8 cellular contexts compared by ENCODE assay signal in genomic region chr1:94417962-94418663, GRCh38. TPM values are rescaled to one million over a fixed set of nuclear protein-coding genes. Genes with fewer than 3 reads are reported as not detected.
A peak's percentile ranks its signal among the peaks of the same experiment; 100 is the strongest.
DNase-seq lines count a peak whose midpoint lies in the region; ATAC-seq, FAIRE-seq and TF ChIP-seq lines count a peak whose summit lies in the region.

ABCD3 (plus strand) TSS chr1:94418389; CDS start chr1:94418479, 90 bp downstream.

- 0% methylated on average over 74 to 85 of the region's 85 CpGs for WGBS in aorta, 2 donors

- H3K9me3 ChIP-seq in astrocyte (ENCODE audit: insufficient read depth, low read depth, low read length): no peaks in the 10 kb centered on the region
- H3K9me3 ChIP-seq in aorta (ENCODE audit: control insufficient read depth, low read length): no peaks in the 10 kb centered on the region

- peaks cover 25% of the 10 kb centered on the region for H3K4me1 Mint-ChIP-seq in astrocyte (ENCODE audit: low read depth, unreplicated experiment)

- H3K9ac ChIP-seq in astrocyte (ENCODE audit: low read length): peak within 1 kb of the TSS; percentile 86

- no peaks in the 10 kb centered on the region for H3K27me3 Mint-ChIP-seq in astrocyte (ENCODE audit: low read depth, unreplicated experiment)

- H3K36me3 ChIP-seq in astrocyte (ENCODE audit: insufficient read depth, low read length) (no peaks in the 10 kb centered on the region), aorta (ENCODE audit: control insufficient read depth in 1 of 2, insufficient read depth in 2 of 2, low read length in 1 of 2) (no peaks in the 10 kb centered on the region)

- peaks cover 20% of the 10 kb centered on the region for H3K4me1 ChIP-seq in astrocyte (ENCODE audit: insufficient read depth, low read length)
- peaks cover 0 to 4% of the 10 kb centered on the region in 2 donors for H3K4me1 ChIP-seq in aorta (ENCODE audit: control insufficient read depth in 1 of 2, insufficient read depth in 2 of 2, low read length in 2 of 2)

- no peaks in the 10 kb centered on the region for H3K9me3 Mint-ChIP-seq in astrocyte (ENCODE audit: unreplicated experiment)

- H3K4me3 ChIP-seq in astrocyte (ENCODE audit: insufficient read depth, low read depth, low read length): peak within 1 kb of the TSS; percentile 84
- peak within 1 kb of the TSS; percentile 81 to 84 for H3K4me3 ChIP-seq in aorta (ENCODE audit: low read length in 2 of 2)

- H2AFZ ChIP-seq in astrocyte (ENCODE audit: low read depth, low read length): peak within 1 kb of the TSS; percentile 88

- peaks cover 2% of the 10 kb centered on the region for H3K36me3 Mint-ChIP-seq in astrocyte (ENCODE audit: low read depth, unreplicated experiment)

- peak within 1 kb of the TSS; percentile 87 for H3K27ac Mint-ChIP-seq in astrocyte (ENCODE audit: unreplicated experiment)

- H3K27me3 ChIP-seq in astrocyte (ENCODE audit: insufficient read depth, low read length) (no peaks in the 10 kb centered on the region), aorta (ENCODE audit: control insufficient read depth in 1 of 2, insufficient read depth in 2 of 2, low read length in 1 of 2) (no peaks in the 10 kb centered on the region)

- H3K27ac ChIP-seq in astrocyte (ENCODE audit: low read depth, low read length) (peak within 1 kb of the TSS; percentile 83), aorta (ENCODE audit: low read depth in 1 of 2, low read length in 2 of 2) (peak within 1 kb of the TSS in 1 of 2 donors; percentile 85)

- ATAC-seq in GM18508 (IDR thresholded peaks at IDR 0.05; ENCODE audit: insufficient read depth, unreplicated experiment): peak; percentile 79
- ATAC-seq in HG02981 (IDR thresholded peaks at IDR 0.05; ENCODE audit: unreplicated experiment): peak; percentile 98
- ATAC-seq in aorta (ENCODE audit: low FRiP score): peak; percentile 99

- intact Hi-C loops in aorta (cut with DNase I): no loop called here

- peaks cover 48% of the 10 kb centered on the region for H3K79me2 ChIP-seq in astrocyte (ENCODE audit: insufficient read depth, low read length)

- H3K4me3 Mint-ChIP-seq in astrocyte (ENCODE audit: unreplicated experiment): peak within 1 kb of the TSS; percentile 97

- H3K4me2 ChIP-seq in astrocyte (ENCODE audit: low read length): peak within 1 kb of the TSS; percentile 93

- no peak for FAIRE-seq in astrocyte (lab: Jason Lieb, UNC)

- no peak for TF ChIP-seq CTCF in astrocyte (IDR thresholded peaks at IDR 0.05; ENCODE audit: insufficient read depth, low read depth, low read length)

- peaks cover 38% of the 10 kb centered on the region for H4K20me1 ChIP-seq in astrocyte (ENCODE audit: insufficient read depth, low read length)

- peak; percentile 88 for DNase-seq in NCI-H2029 treated with DMSO at 0.1 percent for 48 hours (lab: John Stamatoyannopoulos, UW)
- peak; percentile 92 for DNase-seq in T-helper 22 cell (ENCODE audit: low read depth)
- DNase-seq in astrocyte (ENCODE audit: low read depth): peak; percentile 95
- peak; percentile 92 for DNase-seq in hepatic stellate cell (ENCODE audit: low spot score)
- peak; percentile 91 for DNase-seq in renal cortical epithelial cell (ENCODE audit: low read depth)
- DNase-seq in aorta: peak; percentile 99

RNA-seq across cellular contexts. Expression of gene ABCD3, which starts in this region (rescaled TPM):
- 38.4 and 41.6 TPM in 2 replicates for total RNA-seq in astrocyte
- 66.9 and 77.2 TPM in 2 replicates for total RNA-seq in renal cortical epithelial cell
- 10 to 100 TPM; 26.8 to 34.7 TPM for total RNA-seq in aorta
- polyA plus RNA-seq in aorta: 10 to 100 TPM; 18.4 to 20.4 TPM
